In the genomic region with DNA sequence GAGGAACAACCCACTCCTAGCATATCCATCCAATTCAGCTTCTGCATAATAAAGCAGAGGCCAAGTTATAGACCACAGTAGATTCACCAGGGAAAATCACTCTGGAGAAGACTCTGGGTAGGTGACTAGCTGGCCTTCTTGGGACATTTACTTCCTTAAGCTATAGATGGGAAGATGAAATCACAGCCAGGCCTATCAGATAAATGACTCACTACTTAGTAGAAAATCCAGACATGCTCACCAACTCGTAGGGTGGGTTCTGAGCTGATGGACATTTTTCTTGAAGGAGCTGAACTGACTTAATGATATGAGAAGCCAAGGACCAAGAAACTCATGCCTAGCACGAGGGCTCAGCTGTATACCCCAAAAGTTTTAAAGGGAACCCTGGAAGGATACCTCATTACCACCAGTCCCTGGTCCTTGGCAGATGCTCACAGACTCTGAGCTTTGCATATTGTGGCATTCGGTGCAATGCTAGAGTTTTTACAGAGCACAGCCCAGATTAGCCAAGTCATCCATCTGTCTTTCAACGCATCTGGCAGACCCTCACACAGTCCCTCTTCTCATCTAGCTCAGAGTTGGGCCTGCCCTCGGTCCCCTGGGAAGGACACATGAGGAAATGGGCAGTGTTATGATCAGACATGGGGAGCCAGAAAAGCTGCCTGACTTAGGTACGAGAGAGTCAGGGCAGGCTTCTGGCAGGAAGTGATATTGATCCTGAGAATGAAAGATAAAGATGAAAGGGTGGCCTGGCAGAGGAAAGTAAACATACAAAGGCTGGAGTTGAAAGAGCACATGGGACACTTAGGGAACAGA, we compare ENCODE assay signal across 1 cellular context.
TF ChIP-seq lines count a peak whose summit lies in the region.

No MANE protein-coding gene starts in this region.

TF ChIP-seq in HepG2, 621 proteins besides CTCF, POLR2A, EP300 and RAD21 (continued from another document and continues in another):
- peak; percentile 59; the same call in 1 of the 2 replicates for TF ChIP-seq HNF1A (IDR thresholded peaks at IDR 0.05; ENCODE audit: low read depth)
- TF ChIP-seq HNF1A (CRISPR knock-in tag; IDR thresholded peaks at IDR 0.05; ENCODE audit: borderline replicate concordance), result peak; percentile 77; the same call in 1 of the 2 replicates
- TF ChIP-seq ZNF572 (CRISPR knock-in tag; IDR thresholded peaks at IDR 0.05), result no peak
- no peak for TF ChIP-seq KLF13 (CRISPR knock-in tag; IDR thresholded peaks at IDR 0.05)
- peak; percentile 78; the same call in 1 of the 2 replicates for TF ChIP-seq ZBTB25 (CRISPR knock-in tag; IDR thresholded peaks at IDR 0.05)
- no peak for TF ChIP-seq FUBP1 (CRISPR knock-in tag; IDR thresholded peaks at IDR 0.05; ENCODE audit: borderline replicate concordance)
- no peak for TF ChIP-seq KDM5B (CRISPR knock-in tag; IDR thresholded peaks at IDR 0.05; ENCODE audit: borderline replicate concordance)
- TF ChIP-seq ZSCAN20 (CRISPR knock-in tag; IDR thresholded peaks at IDR 0.05; ENCODE audit: borderline replicate concordance), result no peak
- TF ChIP-seq, protein P1, sequence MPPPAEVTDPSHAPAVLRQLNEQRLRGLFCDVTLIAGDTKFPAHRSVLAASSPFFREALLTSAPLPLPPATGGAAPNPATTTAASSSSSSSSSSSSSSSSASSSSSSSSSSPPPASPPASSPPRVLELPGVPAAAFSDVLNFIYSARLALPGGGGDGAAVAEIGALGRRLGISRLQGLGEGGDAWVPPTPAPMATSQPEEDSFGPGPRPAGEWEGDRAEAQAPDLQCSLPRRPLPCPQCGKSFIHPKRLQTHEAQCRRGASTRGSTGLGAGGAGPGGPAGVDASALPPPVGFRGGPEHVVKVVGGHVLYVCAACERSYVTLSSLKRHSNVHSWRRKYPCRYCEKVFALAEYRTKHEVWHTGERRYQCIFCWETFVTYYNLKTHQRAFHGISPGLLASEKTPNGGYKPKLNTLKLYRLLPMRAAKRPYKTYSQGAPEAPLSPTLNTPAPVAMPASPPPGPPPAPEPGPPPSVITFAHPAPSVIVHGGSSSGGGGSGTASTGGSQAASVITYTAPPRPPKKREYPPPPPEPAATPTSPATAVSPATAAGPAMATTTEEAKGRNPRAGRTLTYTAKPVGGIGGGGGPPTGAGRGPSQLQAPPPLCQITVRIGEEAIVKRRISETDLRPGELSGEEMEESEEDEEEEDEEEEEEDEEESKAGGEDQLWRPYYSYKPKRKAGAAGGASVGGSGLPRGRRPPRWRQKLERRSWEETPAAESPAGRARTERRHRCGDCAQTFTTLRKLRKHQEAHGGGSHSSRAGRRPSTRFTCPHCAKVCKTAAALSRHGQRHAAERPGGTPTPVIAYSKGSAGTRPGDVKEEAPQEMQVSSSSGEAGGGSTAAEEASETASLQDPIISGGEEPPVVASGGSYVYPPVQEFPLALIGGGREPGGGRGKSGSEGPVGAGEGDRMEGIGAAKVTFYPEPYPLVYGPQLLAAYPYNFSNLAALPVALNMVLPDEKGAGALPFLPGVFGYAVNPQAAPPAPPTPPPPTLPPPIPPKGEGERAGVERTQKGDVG (CRISPR knock-in tag; IDR thresholded peaks at IDR 0.05; ENCODE audit: borderline replicate concordance), result no peak
- TF ChIP-seq ZNF280D (CRISPR knock-in tag; IDR thresholded peaks at IDR 0.05), result 0 out of 2 replicates have a peak, but pooled peaks have one; percentile 62
- no peak for TF ChIP-seq SNRNP70 (IDR thresholded peaks at IDR 0.05; ENCODE audit: low read depth, low read length)
- TF ChIP-seq, protein P2, sequence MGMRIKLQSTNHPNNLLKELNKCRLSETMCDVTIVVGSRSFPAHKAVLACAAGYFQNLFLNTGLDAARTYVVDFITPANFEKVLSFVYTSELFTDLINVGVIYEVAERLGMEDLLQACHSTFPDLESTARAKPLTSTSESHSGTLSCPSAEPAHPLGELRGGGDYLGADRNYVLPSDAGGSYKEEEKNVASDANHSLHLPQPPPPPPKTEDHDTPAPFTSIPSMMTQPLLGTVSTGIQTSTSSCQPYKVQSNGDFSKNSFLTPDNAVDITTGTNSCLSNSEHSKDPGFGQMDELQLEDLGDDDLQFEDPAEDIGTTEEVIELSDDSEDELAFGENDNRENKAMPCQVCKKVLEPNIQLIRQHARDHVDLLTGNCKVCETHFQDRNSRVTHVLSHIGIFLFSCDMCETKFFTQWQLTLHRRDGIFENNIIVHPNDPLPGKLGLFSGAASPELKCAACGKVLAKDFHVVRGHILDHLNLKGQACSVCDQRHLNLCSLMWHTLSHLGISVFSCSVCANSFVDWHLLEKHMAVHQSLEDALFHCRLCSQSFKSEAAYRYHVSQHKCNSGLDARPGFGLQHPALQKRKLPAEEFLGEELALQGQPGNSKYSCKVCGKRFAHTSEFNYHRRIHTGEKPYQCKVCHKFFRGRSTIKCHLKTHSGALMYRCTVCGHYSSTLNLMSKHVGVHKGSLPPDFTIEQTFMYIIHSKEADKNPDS (CRISPR knock-in tag; IDR thresholded peaks at IDR 0.05), result no peak; the same call in 1 of the 2 replicates
- TF ChIP-seq, protein P3, sequence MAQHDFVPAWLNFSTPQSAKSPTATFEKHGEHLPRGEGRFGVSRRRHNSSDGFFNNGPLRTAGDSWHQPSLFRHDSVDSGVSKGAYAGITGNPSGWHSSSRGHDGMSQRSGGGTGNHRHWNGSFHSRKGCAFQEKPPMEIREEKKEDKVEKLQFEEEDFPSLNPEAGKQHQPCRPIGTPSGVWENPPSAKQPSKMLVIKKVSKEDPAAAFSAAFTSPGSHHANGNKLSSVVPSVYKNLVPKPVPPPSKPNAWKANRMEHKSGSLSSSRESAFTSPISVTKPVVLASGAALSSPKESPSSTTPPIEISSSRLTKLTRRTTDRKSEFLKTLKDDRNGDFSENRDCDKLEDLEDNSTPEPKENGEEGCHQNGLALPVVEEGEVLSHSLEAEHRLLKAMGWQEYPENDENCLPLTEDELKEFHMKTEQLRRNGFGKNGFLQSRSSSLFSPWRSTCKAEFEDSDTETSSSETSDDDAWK (CRISPR knock-in tag; IDR thresholded peaks at IDR 0.05), result no peak
- TF ChIP-seq SPEN (CRISPR knock-in tag; IDR thresholded peaks at IDR 0.05; ENCODE audit: low read depth), result 0 out of 2 replicates have a peak, but pooled peaks have one; percentile 51
- TF ChIP-seq, protein P4, sequence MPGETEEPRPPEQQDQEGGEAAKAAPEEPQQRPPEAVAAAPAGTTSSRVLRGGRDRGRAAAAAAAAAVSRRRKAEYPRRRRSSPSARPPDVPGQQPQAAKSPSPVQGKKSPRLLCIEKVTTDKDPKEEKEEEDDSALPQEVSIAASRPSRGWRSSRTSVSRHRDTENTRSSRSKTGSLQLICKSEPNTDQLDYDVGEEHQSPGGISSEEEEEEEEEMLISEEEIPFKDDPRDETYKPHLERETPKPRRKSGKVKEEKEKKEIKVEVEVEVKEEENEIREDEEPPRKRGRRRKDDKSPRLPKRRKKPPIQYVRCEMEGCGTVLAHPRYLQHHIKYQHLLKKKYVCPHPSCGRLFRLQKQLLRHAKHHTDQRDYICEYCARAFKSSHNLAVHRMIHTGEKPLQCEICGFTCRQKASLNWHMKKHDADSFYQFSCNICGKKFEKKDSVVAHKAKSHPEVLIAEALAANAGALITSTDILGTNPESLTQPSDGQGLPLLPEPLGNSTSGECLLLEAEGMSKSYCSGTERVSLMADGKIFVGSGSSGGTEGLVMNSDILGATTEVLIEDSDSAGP (CRISPR knock-in tag; IDR thresholded peaks at IDR 0.05; ENCODE audit: borderline replicate concordance), result no peak
- TF ChIP-seq HNF4G (IDR thresholded peaks at IDR 0.05; ENCODE audit: borderline replicate concordance, low read depth, low read length), result peak; percentile 85
- TF ChIP-seq HNF4G (CRISPR knock-in tag; IDR thresholded peaks at IDR 0.05; ENCODE audit: borderline replicate concordance, low read depth), result 0 out of 2 replicates have a peak, but pooled peaks have one; percentile 59
- TF ChIP-seq SMC3 (IDR thresholded peaks at IDR 0.05; ENCODE audit: low read length), result no peak
- TF ChIP-seq ZNF704 (CRISPR knock-in tag; IDR thresholded peaks at IDR 0.05; ENCODE audit: borderline replicate concordance), result 0 out of 2 replicates have a peak, but pooled peaks have one; percentile 28
- TF ChIP-seq KAT8 (CRISPR knock-in tag; IDR thresholded peaks at IDR 0.05), result peak; percentile 92
